In genomic region chr18:76480913-76481312, GRCh38 we compare ENCODE assay signal across 1 cellular context.
TF ChIP-seq lines count a peak whose summit lies in the region.

No MANE protein-coding gene starts in this region.

TF ChIP-seq in GM23338, 12 proteins besides CTCF, POLR2A, EP300 and RAD21 (continued from another document):
- no peak for TF ChIP-seq REST (IDR thresholded peaks at IDR 0.05; ENCODE audit: unreplicated experiment)
- no peak for TF ChIP-seq NANOG (IDR thresholded peaks at IDR 0.05; ENCODE audit: borderline replicate concordance)
- no peak for TF ChIP-seq ZNF114 (CRISPR knock-in tag; IDR thresholded peaks at IDR 0.05)
- no peak for TF ChIP-seq JUNB (IDR thresholded peaks at IDR 0.05; ENCODE audit: unreplicated experiment)
- TF ChIP-seq, protein P1, sequence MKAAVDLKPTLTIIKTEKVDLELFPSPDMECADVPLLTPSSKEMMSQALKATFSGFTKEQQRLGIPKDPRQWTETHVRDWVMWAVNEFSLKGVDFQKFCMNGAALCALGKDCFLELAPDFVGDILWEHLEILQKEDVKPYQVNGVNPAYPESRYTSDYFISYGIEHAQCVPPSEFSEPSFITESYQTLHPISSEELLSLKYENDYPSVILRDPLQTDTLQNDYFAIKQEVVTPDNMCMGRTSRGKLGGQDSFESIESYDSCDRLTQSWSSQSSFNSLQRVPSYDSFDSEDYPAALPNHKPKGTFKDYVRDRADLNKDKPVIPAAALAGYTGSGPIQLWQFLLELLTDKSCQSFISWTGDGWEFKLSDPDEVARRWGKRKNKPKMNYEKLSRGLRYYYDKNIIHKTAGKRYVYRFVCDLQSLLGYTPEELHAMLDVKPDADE (IDR thresholded peaks at IDR 0.05) = no peak
- TF ChIP-seq POLR2AphosphoS5 (IDR thresholded peaks at IDR 0.05; ENCODE audit: low read depth) = no peak
- TF ChIP-seq, protein P2, sequence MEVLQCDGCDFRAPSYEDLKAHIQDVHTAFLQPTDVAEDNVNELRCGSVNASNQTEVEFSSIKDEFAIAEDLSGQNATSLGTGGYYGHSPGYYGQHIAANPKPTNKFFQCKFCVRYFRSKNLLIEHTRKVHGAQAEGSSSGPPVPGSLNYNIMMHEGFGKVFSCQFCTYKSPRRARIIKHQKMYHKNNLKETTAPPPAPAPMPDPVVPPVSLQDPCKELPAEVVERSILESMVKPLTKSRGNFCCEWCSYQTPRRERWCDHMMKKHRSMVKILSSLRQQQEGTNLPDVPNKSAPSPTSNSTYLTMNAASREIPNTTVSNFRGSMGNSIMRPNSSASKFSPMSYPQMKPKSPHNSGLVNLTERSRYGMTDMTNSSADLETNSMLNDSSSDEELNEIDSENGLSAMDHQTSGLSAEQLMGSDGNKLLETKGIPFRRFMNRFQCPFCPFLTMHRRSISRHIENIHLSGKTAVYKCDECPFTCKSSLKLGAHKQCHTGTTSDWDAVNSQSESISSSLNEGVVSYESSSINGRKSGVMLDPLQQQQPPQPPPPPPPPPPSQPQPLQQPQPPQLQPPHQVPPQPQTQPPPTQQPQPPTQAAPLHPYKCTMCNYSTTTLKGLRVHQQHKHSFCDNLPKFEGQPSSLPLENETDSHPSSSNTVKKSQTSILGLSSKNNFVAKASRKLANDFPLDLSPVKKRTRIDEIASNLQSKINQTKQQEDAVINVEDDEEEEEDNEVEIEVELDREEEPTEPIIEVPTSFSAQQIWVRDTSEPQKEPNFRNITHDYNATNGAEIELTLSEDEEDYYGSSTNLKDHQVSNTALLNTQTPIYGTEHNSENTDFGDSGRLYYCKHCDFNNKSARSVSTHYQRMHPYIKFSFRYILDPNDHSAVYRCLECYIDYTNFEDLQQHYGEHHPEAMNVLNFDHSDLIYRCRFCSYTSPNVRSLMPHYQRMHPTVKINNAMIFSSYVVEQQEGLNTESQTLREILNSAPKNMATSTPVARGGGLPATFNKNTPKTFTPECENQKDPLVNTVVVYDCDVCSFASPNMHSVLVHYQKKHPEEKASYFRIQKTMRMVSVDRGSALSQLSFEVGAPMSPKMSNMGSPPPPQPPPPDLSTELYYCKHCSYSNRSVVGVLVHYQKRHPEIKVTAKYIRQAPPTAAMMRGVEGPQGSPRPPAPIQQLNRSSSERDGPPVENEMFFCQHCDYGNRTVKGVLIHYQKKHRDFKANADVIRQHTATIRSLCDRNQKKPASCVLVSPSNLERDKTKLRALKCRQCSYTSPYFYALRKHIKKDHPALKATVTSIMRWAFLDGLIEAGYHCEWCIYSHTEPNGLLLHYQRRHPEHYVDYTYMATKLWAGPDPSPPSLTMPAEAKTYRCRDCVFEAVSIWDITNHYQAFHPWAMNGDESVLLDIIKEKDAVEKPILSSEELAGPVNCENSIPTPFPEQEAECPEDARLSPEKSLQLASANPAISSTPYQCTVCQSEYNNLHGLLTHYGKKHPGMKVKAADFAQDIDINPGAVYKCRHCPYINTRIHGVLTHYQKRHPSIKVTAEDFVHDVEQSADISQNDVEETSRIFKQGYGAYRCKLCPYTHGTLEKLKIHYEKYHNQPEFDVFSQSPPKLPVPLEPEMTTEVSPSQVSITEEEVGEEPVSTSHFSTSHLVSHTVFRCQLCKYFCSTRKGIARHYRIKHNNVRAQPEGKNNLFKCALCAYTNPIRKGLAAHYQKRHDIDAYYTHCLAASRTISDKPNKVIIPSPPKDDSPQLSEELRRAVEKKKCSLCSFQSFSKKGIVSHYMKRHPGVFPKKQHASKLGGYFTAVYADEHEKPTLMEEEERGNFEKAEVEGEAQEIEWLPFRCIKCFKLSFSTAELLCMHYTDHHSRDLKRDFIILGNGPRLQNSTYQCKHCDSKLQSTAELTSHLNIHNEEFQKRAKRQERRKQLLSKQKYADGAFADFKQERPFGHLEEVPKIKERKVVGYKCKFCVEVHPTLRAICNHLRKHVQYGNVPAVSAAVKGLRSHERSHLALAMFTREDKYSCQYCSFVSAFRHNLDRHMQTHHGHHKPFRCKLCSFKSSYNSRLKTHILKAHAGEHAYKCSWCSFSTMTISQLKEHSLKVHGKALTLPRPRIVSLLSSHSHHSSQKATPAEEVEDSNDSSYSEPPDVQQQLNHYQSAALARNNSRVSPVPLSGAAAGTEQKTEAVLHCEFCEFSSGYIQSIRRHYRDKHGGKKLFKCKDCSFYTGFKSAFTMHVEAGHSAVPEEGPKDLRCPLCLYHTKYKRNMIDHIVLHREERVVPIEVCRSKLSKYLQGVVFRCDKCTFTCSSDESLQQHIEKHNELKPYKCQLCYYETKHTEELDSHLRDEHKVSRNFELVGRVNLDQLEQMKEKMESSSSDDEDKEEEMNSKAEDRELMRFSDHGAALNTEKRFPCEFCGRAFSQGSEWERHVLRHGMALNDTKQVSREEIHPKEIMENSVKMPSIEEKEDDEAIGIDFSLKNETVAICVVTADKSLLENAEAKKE (CRISPR knock-in tag; IDR thresholded peaks at IDR 0.05) = no peak
- TF ChIP-seq EZH2phosphoT487 (IDR thresholded peaks at IDR 0.05; ENCODE audit: unreplicated experiment) = no peak
- no peak for TF ChIP-seq STAT1 (IDR thresholded peaks at IDR 0.05; ENCODE audit: unreplicated experiment)
- TF ChIP-seq ZNF331 (CRISPR knock-in tag; IDR thresholded peaks at IDR 0.05; ENCODE audit: low read depth) = no peak
- TF ChIP-seq EZH2 (IDR thresholded peaks at IDR 0.05; ENCODE audit: low read depth, unreplicated experiment) = no peak
